ENCODE assay signal across 21 cellular contexts in the genomic region with DNA sequence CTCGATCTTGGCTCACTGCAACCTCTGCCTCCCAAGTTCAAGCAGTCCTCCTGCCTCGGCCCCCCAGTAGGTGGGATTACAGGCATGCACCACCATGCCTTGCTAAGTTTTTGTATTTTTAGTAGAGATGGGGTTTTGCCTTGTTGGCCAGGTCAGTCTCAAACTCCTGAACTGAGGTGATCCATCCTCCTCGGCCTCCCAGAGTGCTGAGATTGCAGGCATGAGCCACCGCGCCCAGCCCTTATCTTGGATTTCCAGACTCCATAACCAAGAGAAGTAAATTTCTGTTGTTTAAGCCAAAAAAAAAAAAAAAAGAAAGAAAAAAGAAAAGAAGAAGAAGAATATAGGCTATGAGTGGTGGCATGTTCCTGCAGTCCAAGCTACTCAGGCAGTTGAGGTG.
"Had no signal": no experiment of that assay in that cellular context is flagged by ENCODE, and none has a peak within 500 bp of the region (broad histone marks: within the 10 kb centered on the region; RNA-seq: fewer than 3 reads in every experiment).

No MANE protein-coding gene starts in this region.

- H3K36me3 ChIP-seq: neural progenitor cell, prostate gland, right atrium auricular region, thyroid gland had no signal

- H3K4me1 ChIP-seq: neural progenitor cell, prostate gland had no signal

- FAIRE-seq: endometrium, frontal cortex, keratinocyte had no signal

- H3K9ac ChIP-seq: neural progenitor cell had no signal

- H3K27ac ChIP-seq: neural progenitor cell, prostate gland, right atrium auricular region, stomach, thyroid gland had no signal

- H3K9me3 ChIP-seq: prostate gland, right atrium auricular region, stomach, thyroid gland had no signal

- ATAC-seq: effector memory CD8-positive, alpha-beta T cell; left lobe of liver; naive thymus-derived CD4-positive, alpha-beta T cell; sciatic nerve; stimulated activated effector memory CD8-positive, alpha-beta T cell treated with anti-CD3 and anti-CD28 coated beads, Interleukin-12 subunit alpha, Interleukin-12 subunit beta, amount 100 ng/mL, for 72 hours had no signal

- H3K4me3 ChIP-seq: lung, neural progenitor cell, prostate gland, right atrium auricular region, smooth muscle cell, stomach, thyroid gland had no signal

- H3K27me3 ChIP-seq: right atrium auricular region, stomach, thyroid gland had no signal

- DNase-seq: cortex of kidney; effector memory CD8-positive, alpha-beta T cell; mesenchymal stem cell; midbrain; naive thymus-derived CD4-positive, alpha-beta T cell; stimulated activated CD4-positive, alpha-beta T cell treated with anti-CD3 and anti-CD28 coated beads, Interleukin-2, amount 100 ng/mL, for 24 hours; stimulated activated CD4-positive, alpha-beta T cell treated with anti-CD3 and anti-CD28 coated beads, Interleukin-4, amount 100 ng/mL, for 24 hours; stimulated activated naive CD4-positive, alpha-beta T cell treated with Interleukin-2 at 50 U/mL for 16 hours; stomach; thyroid gland had no signal
